ENCODE assay signal across 28 cellular contexts in genomic region chr7:124480821-124481290, GRCh38.
"Had no signal": no experiment of that assay in that cellular context is flagged by ENCODE, and none has a peak within 500 bp of the region (broad histone marks: within the 10 kb centered on the region; RNA-seq: fewer than 3 reads in every experiment).

No MANE protein-coding gene starts in this region.

- H3K4me3 Mint-ChIP-seq: naive thymus-derived CD8-positive, alpha-beta T cell; natural killer cell treated with Interleukin-12 subunit alpha and Interleukin-12 subunit beta and Interleukin-15 and Interleukin-18, amount 100 ng/mL, for 72 hours; nephron progenitor cell; neural crest cell; stimulated activated memory B cell treated with anti-CD40 and anti-IgM and Interleukin-4, amounts not matched to agents 10 μg/mL and 1 μg/mL and 100 μg/mL, for 72 hours; stimulated activated naive CD8-positive, alpha-beta T cell treated with anti-CD3 and anti-CD28 coated beads, Interleukin-15, Interleukin-2, amounts not matched to agents 100 ng/mL and 50 ng/mL, for 24 hours; type B pancreatic cell had no signal

- H3K9ac ChIP-seq: parathyroid adenoma had no signal

- H3K4me1 ChIP-seq: parathyroid adenoma, psoas muscle, spleen, stomach, tibial artery, transverse colon, upper lobe of right lung, uterus had no signal

- H3K4me3 ChIP-seq: ovary, psoas muscle, skin epidermis, smooth muscle cell, spleen, stomach, tibial artery, transverse colon, upper lobe of right lung, uterus had no signal

- H3K27me3 ChIP-seq: spleen, stomach, tibial artery, transverse colon, upper lobe of right lung, uterus had no signal

- ATAC-seq: naive thymus-derived CD8-positive, alpha-beta T cell; natural killer cell treated with Interleukin-12 subunit alpha and Interleukin-12 subunit beta and Interleukin-15 and Interleukin-18, amount 100 ng/mL, for 72 hours; psoas muscle; right cardiac atrium; sciatic nerve; stimulated activated memory B cell treated with anti-CD40 and anti-IgM and Interleukin-4, amounts not matched to agents 10 μg/mL and 1 μg/mL and 100 μg/mL, for 72 hours; upper lobe of right lung had no signal

- H3K4me2 ChIP-seq: smooth muscle cell had no signal

- H3K36me3 ChIP-seq: ovary, spleen, stomach, tibial artery, transverse colon, upper lobe of right lung, uterus had no signal

- H3K9me3 Mint-ChIP-seq: nephron progenitor cell; stimulated activated naive CD8-positive, alpha-beta T cell treated with anti-CD3 and anti-CD28 coated beads, Interleukin-15, Interleukin-2, amounts not matched to agents 100 ng/mL and 50 ng/mL, for 24 hours; type B pancreatic cell had no signal

- H3K9me3 ChIP-seq: ovary, psoas muscle, stomach, tibial artery, transverse colon, upper lobe of right lung, uterus had no signal

- H2AFZ ChIP-seq: parathyroid adenoma had no signal

- H3K27ac ChIP-seq: ovary, parathyroid adenoma, psoas muscle, skin epidermis, spleen, stomach, tibial artery, transverse colon, upper lobe of right lung, uterus had no signal

- DNase-seq: naive B cell; naive thymus-derived CD8-positive, alpha-beta T cell; nephron progenitor cell; occipital lobe; ovary; spleen; stimulated activated CD4-positive, alpha-beta T cell treated with anti-CD3 and anti-CD28 coated beads, Interleukin-12 subunit alpha, Interleukin-12 subunit beta, amount 100 ng/mL, for 4 hours; stimulated activated CD4-positive, alpha-beta T cell treated with anti-CD3 and anti-CD28 coated beads, Interleukin-1b, Interleukin-23, amount 100 ng/mL, for 48 hours; stimulated activated CD4-positive, alpha-beta T cell treated with anti-CD3 and anti-CD28 coated beads, Interleukin-4, amount 100 ng/mL, for 1 hour; stimulated activated CD4-positive, alpha-beta T cell treated with anti-CD3 and anti-CD28 coated beads, Interleukin-4, amount 100 ng/mL, for 4 hours; stimulated activated CD8-positive, alpha-beta memory T cell treated with anti-CD3 and anti-CD28 coated beads, Interleukin-4, amount 100 ng/mL, for 48 hours; stimulated activated naive CD4-positive, alpha-beta T cell; stomach; tibial artery; transverse colon; upper lobe of right lung; uterus had no signal

- H3K4me1 Mint-ChIP-seq: naive B cell; naive thymus-derived CD8-positive, alpha-beta T cell; nephron progenitor cell; neural crest cell; stimulated activated memory B cell treated with anti-CD40 and anti-IgM and Interleukin-4, amounts not matched to agents 10 μg/mL and 1 μg/mL and 100 μg/mL, for 72 hours had no signal

- H3K27ac Mint-ChIP-seq: naive B cell; naive thymus-derived CD8-positive, alpha-beta T cell; natural killer cell treated with Interleukin-12 subunit alpha and Interleukin-12 subunit beta and Interleukin-15 and Interleukin-18, amount 100 ng/mL, for 72 hours; nephron progenitor cell; stimulated activated memory B cell treated with anti-CD40 and anti-IgM and Interleukin-4, amounts not matched to agents 10 μg/mL and 1 μg/mL and 100 μg/mL, for 72 hours; stimulated activated naive CD8-positive, alpha-beta T cell treated with anti-CD3 and anti-CD28 coated beads, Interleukin-15, Interleukin-2, amounts not matched to agents 100 ng/mL and 50 ng/mL, for 24 hours; type B pancreatic cell had no signal

- H3K79me2 ChIP-seq: parathyroid adenoma had no signal

- H3K27me3 Mint-ChIP-seq: naive B cell; naive thymus-derived CD8-positive, alpha-beta T cell; natural killer cell treated with Interleukin-12 subunit alpha and Interleukin-12 subunit beta and Interleukin-15 and Interleukin-18, amount 100 ng/mL, for 72 hours; stimulated activated memory B cell treated with anti-CD40 and anti-IgM and Interleukin-4, amounts not matched to agents 10 μg/mL and 1 μg/mL and 100 μg/mL, for 72 hours; stimulated activated naive CD8-positive, alpha-beta T cell treated with anti-CD3 and anti-CD28 coated beads, Interleukin-15, Interleukin-2, amounts not matched to agents 100 ng/mL and 50 ng/mL, for 24 hours; type B pancreatic cell had no signal

- H3K36me3 Mint-ChIP-seq: naive B cell; naive thymus-derived CD8-positive, alpha-beta T cell; natural killer cell treated with Interleukin-12 subunit alpha and Interleukin-12 subunit beta and Interleukin-15 and Interleukin-18, amount 100 ng/mL, for 72 hours; stimulated activated memory B cell treated with anti-CD40 and anti-IgM and Interleukin-4, amounts not matched to agents 10 μg/mL and 1 μg/mL and 100 μg/mL, for 72 hours; type B pancreatic cell had no signal
